ENCODE assay signal across 20 cellular contexts in the genomic region with DNA sequence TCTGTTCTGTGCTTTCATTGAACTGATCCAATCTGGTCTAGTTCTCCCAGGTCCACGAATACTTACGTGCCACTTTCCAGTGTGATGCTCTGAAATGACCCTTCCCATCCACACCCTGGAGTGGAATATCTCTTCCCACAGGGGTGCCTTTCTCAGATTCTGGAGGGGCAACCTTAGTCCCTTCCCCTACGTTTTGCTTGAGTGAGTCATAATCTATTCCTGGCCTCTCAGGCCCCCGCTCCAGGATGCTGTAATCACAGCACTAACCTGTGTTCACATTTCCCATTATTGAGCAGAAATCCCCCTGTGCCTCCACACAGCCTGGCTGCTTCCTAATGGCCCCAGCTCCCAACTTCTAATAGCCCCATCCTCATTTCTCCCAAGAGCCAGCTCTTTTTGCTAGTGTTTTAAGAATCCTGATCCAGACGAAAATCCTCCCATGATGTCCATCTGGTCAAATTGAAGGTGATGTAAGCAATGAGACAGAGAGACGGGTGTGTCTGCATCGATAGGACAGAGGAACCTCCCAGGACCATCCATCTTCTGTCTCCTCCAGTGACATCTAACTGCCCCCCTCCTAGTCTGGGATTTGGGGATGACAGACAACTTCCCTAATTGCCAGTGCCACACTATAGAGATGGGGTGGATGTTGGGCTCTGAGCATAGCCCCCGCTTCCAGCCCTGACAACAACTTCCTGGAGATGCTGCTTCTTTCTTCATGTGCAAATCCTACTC.
"Had no signal": no experiment of that assay in that cellular context is flagged by ENCODE, and none has a peak within 500 bp of the region (broad histone marks: within the 10 kb centered on the region; RNA-seq: fewer than 3 reads in every experiment).

No MANE protein-coding gene starts in this region.

- DNase-seq: islet precursor cell; left ventricle myocardium inferior; mesendoderm; naive B cell; natural killer cell; ovary; right lobe of liver; stimulated activated CD4-positive, alpha-beta T cell treated with anti-CD3 and anti-CD28 coated beads, Interleukin-12 subunit alpha, Interleukin-12 subunit beta, amount 100 ng/mL, for 4 hours; stimulated activated CD4-positive, alpha-beta T cell treated with anti-CD3 and anti-CD28 coated beads, Interleukin-15, amount 100 ng/mL, for 24 hours; stimulated activated CD4-positive, alpha-beta T cell treated with anti-CD3 and anti-CD28 coated beads, Interleukin-2, amount 100 ng/mL, for 24 hours; stimulated activated CD4-positive, alpha-beta T cell treated with anti-CD3 and anti-CD28 coated beads, Interleukin-4, amount 100 ng/mL, for 1 hour; stimulated activated naive B cell treated with anti-CD40 and anti-IgM and Interleukin-4, amounts not matched to agents 10 μg/mL and 1 μg/mL and 100 μg/mL, for 72 hours; stimulated activated naive CD8-positive, alpha-beta T cell treated with anti-CD3 and anti-CD28 coated beads, Interleukin-15, Interleukin-2, amounts not matched to agents 100 U/mL and 50 U/mL, for 24 hours; stomach; testis; thyroid gland; transverse colon; upper lobe of left lung had no signal

- H3K27me3 Mint-ChIP-seq: naive B cell; progenitor cell of endocrine pancreas; stimulated activated naive B cell treated with anti-CD40 and anti-IgM and Interleukin-4, amounts not matched to agents 10 μg/mL and 1 μg/mL and 100 μg/mL, for 72 hours had no signal

- H3K27ac Mint-ChIP-seq: mesothelial cell of epicardium; naive B cell; natural killer cell; progenitor cell of endocrine pancreas; stimulated activated naive B cell treated with anti-CD40 and anti-IgM and Interleukin-4, amounts not matched to agents 10 μg/mL and 1 μg/mL and 100 μg/mL, for 72 hours had no signal

- H3K36me3 Mint-ChIP-seq: mesothelial cell of epicardium; naive B cell; natural killer cell; stimulated activated naive B cell treated with anti-CD40 and anti-IgM and Interleukin-4, amounts not matched to agents 10 μg/mL and 1 μg/mL and 100 μg/mL, for 72 hours had no signal

- H3K4me3 Mint-ChIP-seq: mesothelial cell of epicardium; naive B cell; natural killer cell; stimulated activated naive B cell treated with anti-CD40 and anti-IgM and Interleukin-4, amounts not matched to agents 10 μg/mL and 1 μg/mL and 100 μg/mL, for 72 hours had no signal

- H3K4me1 Mint-ChIP-seq: natural killer cell had no signal

- H3K9me3 Mint-ChIP-seq: mesothelial cell of epicardium; naive B cell; natural killer cell; stimulated activated naive B cell treated with anti-CD40 and anti-IgM and Interleukin-4, amounts not matched to agents 10 μg/mL and 1 μg/mL and 100 μg/mL, for 72 hours had no signal
